Comparison of ENCODE assay signal across 20 cellular contexts in the genomic region with DNA sequence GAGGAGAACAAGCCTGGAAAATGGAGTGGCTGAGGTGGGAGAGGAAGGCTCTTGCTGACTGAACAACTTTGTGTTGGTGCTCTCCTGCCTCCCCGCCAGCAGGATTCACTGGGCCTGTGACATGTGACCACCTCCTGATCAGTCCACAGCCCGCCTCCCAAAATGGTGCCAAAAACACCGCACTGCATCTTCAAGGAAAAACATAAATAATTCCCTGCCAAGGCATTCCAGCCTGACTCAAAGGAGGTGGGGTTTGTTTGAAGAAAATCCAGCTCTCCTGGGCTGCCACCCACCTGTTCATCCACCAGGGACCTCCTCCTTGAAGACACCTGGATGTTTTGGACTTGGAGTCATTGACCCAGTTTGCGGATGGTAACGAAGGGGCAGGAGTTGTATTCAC.
"Had no signal": no experiment of that assay in that cellular context is flagged by ENCODE, and none has a peak within 500 bp of the region (broad histone marks: within the 10 kb centered on the region; RNA-seq: fewer than 3 reads in every experiment).

No MANE protein-coding gene starts in this region.

- H3K4me3 ChIP-seq: cardiac muscle cell, sigmoid colon, smooth muscle cell, thyroid gland had no signal

- H3K4me1 ChIP-seq: sigmoid colon, thyroid gland had no signal

- ATAC-seq: left cardiac atrium; stimulated activated naive B cell treated with anti-CD40 and anti-IgM and Interleukin-4, amounts not matched to agents 10 μg/mL and 1 μg/mL and 100 μg/mL, for 72 hours; T-helper 17 cell had no signal

- H3K27me3 ChIP-seq: cardiac muscle cell, sigmoid colon, thyroid gland had no signal

- FAIRE-seq: endometrium had no signal

- H3K9me3 ChIP-seq: sigmoid colon, thyroid gland had no signal

- H3K36me3 ChIP-seq: cardiac muscle cell, sigmoid colon, thyroid gland had no signal

- H3K27ac ChIP-seq: cardiac muscle cell, sigmoid colon, thyroid gland had no signal

- DNase-seq: activated CD4-positive, alpha-beta T cell treated with anti-CD3 and anti-CD28 coated beads for 4 hours; activated CD4-positive, alpha-beta T cell treated with anti-CD3 and anti-CD28 coated beads, Interleukin-2, amount 50 U/mL, for 48 hours; activated CD4-positive, CD25-positive, alpha-beta regulatory T cell; activated CD8-positive, alpha-beta memory T cell treated with anti-CD3 and anti-CD28 coated beads, Interleukin-2, amount 50 U/mL, for 48 hours; activated naive CD4-positive, alpha-beta T cell treated with Interleukin-2 at 50 U/mL for 16 hours; activated naive CD8-positive, alpha-beta T cell treated with anti-CD3 and anti-CD28 coated beads, Interleukin-2, amount 10 ng/mL, durations not matched to agents 7 days and 5 days; activated T-cell treated with anti-CD3 and anti-CD28 coated beads, Interleukin-2, amount 50 U/mL, for 48 hours; amniotic stem cell; left cardiac atrium; mesenchymal stem cell; sigmoid colon; stimulated activated CD4-positive, alpha-beta T cell treated with anti-CD3 and anti-CD28 coated beads, Interleukin-2, amount 100 ng/mL, for 48 hours; stimulated activated CD8-positive, alpha-beta memory T cell treated with anti-CD3 and anti-CD28 coated beads, Interleukin-4, amount 100 ng/mL, for 48 hours; stimulated activated naive B cell treated with anti-CD40 and anti-IgM and Interleukin-4, amounts not matched to agents 10 μg/mL and 1 μg/mL and 100 μg/mL, for 72 hours; SW 1271; T-helper 17 cell; thyroid gland had no signal
